Comparison of ENCODE assay signal across 30 cellular contexts in genomic region chr10:59011972-59012632, GRCh38.
"Had no signal": no experiment of that assay in that cellular context is flagged by ENCODE, and none has a peak within 500 bp of the region (broad histone marks: within the 10 kb centered on the region; RNA-seq: fewer than 3 reads in every experiment).

No MANE protein-coding gene starts in this region.

- H3K27ac ChIP-seq: brain microvascular endothelial cell, SJCRH30, WERI-Rb-1 had no signal

- H3K9me3 ChIP-seq: SJCRH30 had no signal

- H3K4me3 ChIP-seq: SJCRH30 had no signal

- DNase-seq: activated CD4-positive, alpha-beta memory T cell treated with anti-CD3 and anti-CD28 coated beads, Interleukin-2, amount 10 ng/mL, durations not matched to agents 7 days and 5 days; activated CD4-positive, alpha-beta T cell treated with anti-CD3 and anti-CD28 coated beads for 1 hour; activated CD4-positive, alpha-beta T cell treated with anti-CD3 and anti-CD28 coated beads for 48 hours; activated CD4-positive, CD25-positive, alpha-beta regulatory T cell; activated CD8-positive, alpha-beta memory T cell treated with anti-CD3 and anti-CD28 coated beads for 24 hours; activated CD8-positive, alpha-beta memory T cell treated with anti-CD3 and anti-CD28 coated beads, Interleukin-2, amount 10 ng/mL, durations not matched to agents 7 days and 5 days; activated CD8-positive, alpha-beta memory T cell treated with anti-CD3 and anti-CD28 coated beads, Interleukin-2, amount 50 U/mL, for 48 hours; activated effector memory CD4-positive, alpha-beta T cell treated with Interleukin-2 at 50 U/mL for 16 hours; activated naive CD4-positive, alpha-beta T cell treated with anti-CD3 and anti-CD28 coated beads, Interleukin-2, amount 10 ng/mL, durations not matched to agents 7 days and 5 days; activated naive CD8-positive, alpha-beta T cell treated with anti-CD3 and anti-CD28 coated beads, Interleukin-2, amount 50 U/mL, for 24 hours; activated T-cell treated with anti-CD3 and anti-CD28 coated beads, Interleukin-2, amount 50 U/mL, for 48 hours; anterior cingulate cortex; brain microvascular endothelial cell; central memory CD4-positive, alpha-beta T cell; Karpas-422; KBM-7; NCI-H146; NCI-H187; NCI-H2081; NCI-H2171 treated with DMSO at 0.1 percent for 48 hours; NCI-H2227 treated with DMSO at 0.1 percent for 48 hours; NCI-H446; NCI-H510A treated with DMSO at 0.1 percent for 48 hours; NCI-H526 treated with DMSO at 0.1 percent for 48 hours; NCI-H774; SHP77; T1000; WERI-Rb-1 had no signal

- H3K4me1 ChIP-seq: SJCRH30 had no signal

- H3K27me3 ChIP-seq: brain microvascular endothelial cell, SJCRH30 had no signal

- H3K36me3 ChIP-seq: brain microvascular endothelial cell, SJCRH30, WERI-Rb-1 had no signal

- ATAC-seq: activated CD8-positive, alpha-beta memory T cell treated with anti-CD3 and anti-CD28 coated beads, Interleukin-2, amount 10 ng/mL, durations not matched to agents 7 days and 5 days; activated naive CD8-positive, alpha-beta T cell treated with anti-CD3 and anti-CD28 coated beads, Interleukin-2, amount 50 U/mL, for 24 hours; Panc1 had no signal
